1 cellular context compared by ENCODE assay signal in the genomic region with DNA sequence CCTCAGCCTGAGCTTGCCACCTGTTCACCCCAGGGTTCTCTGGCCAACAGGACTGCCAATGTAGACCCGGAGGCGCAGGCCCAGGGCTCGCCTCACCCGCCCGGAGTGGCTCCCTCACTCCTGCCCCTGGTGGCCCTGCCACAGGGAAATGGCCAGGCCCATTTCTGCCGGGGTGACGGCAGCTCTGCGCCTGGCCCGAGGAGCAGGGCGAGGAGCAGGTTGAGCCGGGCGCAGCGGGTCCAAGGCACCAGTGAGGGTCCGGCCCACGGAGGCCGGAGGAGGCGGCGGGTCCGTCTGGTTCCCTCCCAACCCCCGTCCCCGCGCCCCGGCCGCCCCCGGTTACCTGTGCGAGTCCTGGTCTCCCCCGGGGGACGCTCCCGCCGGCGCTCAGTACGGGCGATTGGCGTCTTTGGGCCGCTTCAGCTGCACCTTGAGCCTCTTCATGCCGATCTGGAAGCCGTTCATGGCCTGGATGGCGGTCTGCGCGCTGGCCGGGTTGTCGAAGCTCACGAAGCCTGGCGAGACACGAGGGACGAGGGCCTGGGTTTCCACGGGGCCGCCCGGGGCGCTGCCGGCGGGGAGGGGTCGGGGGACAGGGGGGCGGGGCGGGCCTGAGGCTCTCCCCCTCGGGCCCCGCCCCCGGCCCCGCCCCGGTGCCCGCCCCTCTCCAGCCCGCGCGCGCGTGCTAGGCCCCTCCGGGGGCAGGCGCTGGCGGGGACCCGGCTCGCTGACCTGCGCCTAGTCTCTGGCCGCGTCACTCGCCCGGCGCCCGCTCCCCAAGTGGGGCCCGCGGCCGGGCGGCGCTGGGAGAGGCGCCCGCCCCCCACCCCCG.
TF ChIP-seq lines count a peak whose summit lies in the region.

No MANE protein-coding gene starts in this region.

TF ChIP-seq in HepG2, 621 proteins besides CTCF, POLR2A, EP300 and RAD21 (continued from another document):
- no peak for TF ChIP-seq IRF9 (CRISPR knock-in tag; IDR thresholded peaks at IDR 0.05; ENCODE audit: borderline replicate concordance)
- TF ChIP-seq NR3C1 (CRISPR knock-in tag; IDR thresholded peaks at IDR 0.05), result no peak
- TF ChIP-seq ZNF564 (CRISPR knock-in tag; IDR thresholded peaks at IDR 0.05), result no peak
- TF ChIP-seq POGK (CRISPR knock-in tag; conservative IDR thresholded peaks at IDR 0.05), result no peak
- TF ChIP-seq, protein P1, sequence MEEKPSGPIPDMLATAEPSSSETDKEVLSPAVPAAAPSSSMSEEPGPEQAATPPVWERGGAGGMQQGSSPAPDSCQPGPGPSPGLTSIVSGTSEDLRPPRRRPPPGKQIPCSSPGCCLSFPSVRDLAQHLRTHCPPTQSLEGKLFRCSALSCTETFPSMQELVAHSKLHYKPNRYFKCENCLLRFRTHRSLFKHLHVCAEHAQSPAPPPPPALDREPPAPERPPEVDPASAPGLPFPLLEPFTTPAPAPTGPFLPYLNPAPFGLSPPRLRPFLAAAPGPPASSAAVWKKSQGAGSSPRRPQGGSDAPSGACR (CRISPR knock-in tag; IDR thresholded peaks at IDR 0.05), result no peak
